ENCODE assay signal across 11 cellular contexts in genomic region chr7:134766779-134767566, GRCh38. TPM values are rescaled to one million over a fixed set of nuclear protein-coding genes. Genes with fewer than 3 reads are reported as not detected.
DNase-seq lines count a peak whose midpoint lies in the region; ATAC-seq and TF ChIP-seq lines count a peak whose summit lies in the region.
"Had no signal": no experiment of that assay in that cellular context is flagged by ENCODE, and none has a peak within 500 bp of the region (broad histone marks: within the 10 kb centered on the region; RNA-seq: fewer than 3 reads in every experiment).

No MANE protein-coding gene starts in this region.

- H3K4me3 ChIP-seq in coronary artery = peak overlapping the region; percentile 20
- no peak overlapping the region for H3K4me3 ChIP-seq in smooth muscle cell

- no peaks in the 10 kb centered on the region for H3K9me3 Mint-ChIP-seq in activated T-cell treated with anti-CD3 and anti-CD28 coated beads, Interleukin-2, amount 50 U/mL, for 4 hours
- H3K9me3 Mint-ChIP-seq in activated CD8-positive, alpha-beta memory T cell treated with anti-CD3 and anti-CD28 coated beads, Interleukin-2, amount 10 ng/mL, durations not matched to agents 7 days and 5 days (ENCODE audit: low read depth) = no peaks in the 10 kb centered on the region
- H3K9me3 Mint-ChIP-seq: activated naive CD8-positive, alpha-beta T cell treated with anti-CD3 and anti-CD28 coated beads, Interleukin-2, amount 10 ng/mL, durations not matched to agents 7 days and 5 days had no signal

- DNase-seq in coronary artery (ENCODE audit: low spot score) (no peak), smooth muscle cell (lab: John Stamatoyannopoulos, UW; ENCODE audit: unreplicated experiment) (no peak), islet precursor cell (no peak), NCI-H2081 treated with DMSO at 0.1 percent for 48 hours (lab: John Stamatoyannopoulos, UW) (no peak)
- no peak for DNase-seq in activated T-cell treated with anti-CD3 and anti-CD28 coated beads, Interleukin-2, amount 50 U/mL, for 4 hours
- DNase-seq in activated CD8-positive, alpha-beta memory T cell treated with anti-CD3 and anti-CD28 coated beads, Interleukin-2, amount 10 ng/mL, durations not matched to agents 7 days and 5 days = no peak
- DNase-seq: activated naive CD8-positive, alpha-beta T cell treated with anti-CD3 and anti-CD28 coated beads, Interleukin-2, amount 10 ng/mL, durations not matched to agents 7 days and 5 days; stimulated activated CD4-positive, alpha-beta T cell treated with anti-CD3 and anti-CD28 coated beads, Interleukin-12 subunit alpha, Interleukin-12 subunit beta, amount 100 ng/mL, for 4 hours had no signal

- H3K9ac ChIP-seq in smooth muscle cell (ENCODE audit: low read depth) = no peak overlapping the region

- H2AFZ ChIP-seq in smooth muscle cell (ENCODE audit: low read depth) = no peak overlapping the region

- H3K36me3 ChIP-seq in smooth muscle cell (ENCODE audit: low read depth) = no peaks in the 10 kb centered on the region

- H4K20me1 ChIP-seq in smooth muscle cell (ENCODE audit: low read depth) = no peaks in the 10 kb centered on the region

- H3K27ac Mint-ChIP-seq in activated CD8-positive, alpha-beta memory T cell treated with anti-CD3 and anti-CD28 coated beads, Interleukin-2, amount 10 ng/mL, durations not matched to agents 7 days and 5 days = no peak overlapping the region
- H3K27ac Mint-ChIP-seq: activated naive CD8-positive, alpha-beta T cell treated with anti-CD3 and anti-CD28 coated beads, Interleukin-2, amount 10 ng/mL, durations not matched to agents 7 days and 5 days had no signal

- TF ChIP-seq CTCF in coronary artery (IDR thresholded peaks at IDR 0.05) (no peak), smooth muscle cell (IDR thresholded peaks at IDR 0.05; ENCODE audit: borderline replicate concordance, insufficient read depth, poor library complexity, severe bottlenecking) (no peak)

- peaks cover 2% of the 10 kb centered on the region for H3K36me3 Mint-ChIP-seq in activated T-cell treated with anti-CD3 and anti-CD28 coated beads, Interleukin-2, amount 50 U/mL, for 4 hours (ENCODE audit: insufficient read depth)
- no peaks in the 10 kb centered on the region for H3K36me3 Mint-ChIP-seq in activated CD8-positive, alpha-beta memory T cell treated with anti-CD3 and anti-CD28 coated beads, Interleukin-2, amount 10 ng/mL, durations not matched to agents 7 days and 5 days
- H3K36me3 Mint-ChIP-seq: activated naive CD8-positive, alpha-beta T cell treated with anti-CD3 and anti-CD28 coated beads, Interleukin-2, amount 10 ng/mL, durations not matched to agents 7 days and 5 days had no signal

- no peaks in the 10 kb centered on the region for H3K9me3 ChIP-seq in smooth muscle cell (replicated peaks; ENCODE audit: low read depth)

- WGBS in smooth muscle cell (ENCODE audit: low lambda C conversion rate) = 75% methylated on average over 15 of the region's 15 CpGs

- no peaks in the 10 kb centered on the region for H3K4me1 ChIP-seq in smooth muscle cell (ENCODE audit: low read depth)

- H3K27me3 ChIP-seq in smooth muscle cell (ENCODE audit: low read depth) = no peaks in the 10 kb centered on the region

- H3K4me2 ChIP-seq in smooth muscle cell = peak overlapping the region; percentile 24

- H3K79me2 ChIP-seq in smooth muscle cell (ENCODE audit: low read depth) = peaks cover 3% of the 10 kb centered on the region

- no peaks in the 10 kb centered on the region for H3K4me1 Mint-ChIP-seq in activated T-cell treated with anti-CD3 and anti-CD28 coated beads, Interleukin-2, amount 50 U/mL, for 4 hours (ENCODE audit: low read depth)
- H3K4me1 Mint-ChIP-seq in activated CD8-positive, alpha-beta memory T cell treated with anti-CD3 and anti-CD28 coated beads, Interleukin-2, amount 10 ng/mL, durations not matched to agents 7 days and 5 days = no peaks in the 10 kb centered on the region

- CTCF ChIA-PET in activated CD8-positive, alpha-beta memory T cell treated with anti-CD3 and anti-CD28 coated beads, Interleukin-2, amount 10 ng/mL, durations not matched to agents 7 days and 5 days (lab: Charles Lee) = no interaction called here

- no peak overlapping the region for H3K4me3 Mint-ChIP-seq in activated T-cell treated with anti-CD3 and anti-CD28 coated beads, Interleukin-2, amount 50 U/mL, for 4 hours
- no peak overlapping the region for H3K4me3 Mint-ChIP-seq in activated CD8-positive, alpha-beta memory T cell treated with anti-CD3 and anti-CD28 coated beads, Interleukin-2, amount 10 ng/mL, durations not matched to agents 7 days and 5 days
- H3K4me3 Mint-ChIP-seq: activated naive CD8-positive, alpha-beta T cell treated with anti-CD3 and anti-CD28 coated beads, Interleukin-2, amount 10 ng/mL, durations not matched to agents 7 days and 5 days had no signal

- peaks cover 4% of the 10 kb centered on the region for H3F3A ChIP-seq in smooth muscle cell (ENCODE audit: low read depth)

- peaks cover 2% of the 10 kb centered on the region for H3K27me3 Mint-ChIP-seq in activated T-cell treated with anti-CD3 and anti-CD28 coated beads, Interleukin-2, amount 50 U/mL, for 4 hours (ENCODE audit: low read depth)
- no peaks in the 10 kb centered on the region for H3K27me3 Mint-ChIP-seq in activated CD8-positive, alpha-beta memory T cell treated with anti-CD3 and anti-CD28 coated beads, Interleukin-2, amount 10 ng/mL, durations not matched to agents 7 days and 5 days
- H3K27me3 Mint-ChIP-seq: activated naive CD8-positive, alpha-beta T cell treated with anti-CD3 and anti-CD28 coated beads, Interleukin-2, amount 10 ng/mL, durations not matched to agents 7 days and 5 days had no signal

- peak; percentile 85 for ATAC-seq in GM19035 (IDR thresholded peaks at IDR 0.05; ENCODE audit: unreplicated experiment)
- peak; percentile 72 for ATAC-seq in HG03045 (IDR thresholded peaks at IDR 0.05; ENCODE audit: unreplicated experiment)
- no peak for ATAC-seq in activated T-cell treated with anti-CD3 and anti-CD28 coated beads, Interleukin-2, amount 50 U/mL, for 4 hours
- ATAC-seq in activated CD8-positive, alpha-beta memory T cell treated with anti-CD3 and anti-CD28 coated beads, Interleukin-2, amount 10 ng/mL, durations not matched to agents 7 days and 5 days = no peak

- H3K27ac ChIP-seq in coronary artery (peak overlapping the region; percentile 79 to 88), smooth muscle cell (ENCODE audit: low read depth) (peak overlapping the region; percentile 47)
- H3K27ac ChIP-seq: HL-60 had no signal

RNA-seq across cellular contexts. Expression of gene CALD1, which starts 12.5 kb away (rescaled TPM):
- total RNA-seq in smooth muscle cell = 948 and 1,024 TPM in 2 replicates
- 1,552 and 1,869 TPM in 2 replicates for polyA plus RNA-seq in smooth muscle cell
- total RNA-seq in activated T-cell treated with anti-CD3 and anti-CD28 coated beads, Interleukin-2, amount 50 U/mL, for 4 hours = 1 to 10 TPM; 1.4 to 2.7 (median 1.6) TPM
- under 1 TPM in 1 of 2 experiments, not detected in 1; 0.47 TPM for total RNA-seq in activated CD8-positive, alpha-beta memory T cell treated with anti-CD3 and anti-CD28 coated beads, Interleukin-2, amount 10 ng/mL, durations not matched to agents 7 days and 5 days
- total RNA-seq: activated naive CD8-positive, alpha-beta T cell treated with anti-CD3 and anti-CD28 coated beads, Interleukin-2, amount 10 ng/mL, durations not matched to agents 7 days and 5 days had no signal

Comparison
In these comparisons a context has a peak if more than half of its experiments do, and no peak if none do; other contexts are left out.
1. ATAC-seq: peak in GM19035 (single experiment) and HG03045 (single experiment); none in activated T-cell treated with anti-CD3 and anti-CD28 coated beads, Interleukin-2, amount 50 U/mL, for 4 hours (0 of 2) and activated CD8-positive, alpha-beta memory T cell treated with anti-CD3 and anti-CD28 coated beads, Interleukin-2, amount 10 ng/mL, durations not matched to agents 7 days and 5 days (single experiment).
2. RNA of gene CALD1, which starts 12.5 kb away (total RNA-seq): 948 to 1,024 TPM in smooth muscle cell; 1.4 to 2.7 TPM in activated T-cell treated with anti-CD3 and anti-CD28 coated beads, Interleukin-2, amount 50 U/mL, for 4 hours and 0.47 TPM in activated CD8-positive, alpha-beta memory T cell treated with anti-CD3 and anti-CD28 coated beads, Interleukin-2, amount 10 ng/mL, durations not matched to agents 7 days and 5 days; every median in the first group is over 100 times any median in the second.